2 cellular contexts compared by ENCODE assay signal in the genomic region with DNA sequence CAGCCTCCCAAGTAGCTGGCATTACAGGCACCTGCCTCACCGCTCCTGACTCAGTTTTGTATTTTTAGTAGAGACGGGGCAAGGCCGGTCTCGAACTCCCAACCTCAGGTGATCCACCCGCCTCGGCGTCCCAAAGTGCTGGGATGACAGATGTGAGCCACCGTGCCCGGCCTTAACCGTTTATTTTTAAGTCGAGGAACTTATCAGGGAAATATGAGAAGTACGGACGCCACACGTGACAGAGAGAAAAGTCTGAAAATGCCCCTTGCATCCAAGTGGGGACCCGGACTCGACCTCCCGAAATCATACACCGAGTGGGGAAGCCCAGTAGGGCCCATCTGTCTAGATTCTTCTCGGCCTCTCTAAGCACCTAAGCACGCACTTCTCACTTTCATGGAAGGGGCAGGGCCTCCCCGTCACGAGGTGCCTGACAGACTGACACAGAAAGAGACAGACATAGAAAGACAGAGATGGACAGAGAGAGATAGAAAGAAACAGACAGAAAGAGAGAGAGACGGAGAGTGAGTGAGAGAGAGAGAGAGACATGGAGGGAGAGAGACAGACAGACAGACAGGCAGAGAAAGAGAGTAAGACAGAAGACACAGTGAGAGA.
TF ChIP-seq lines count a peak whose summit lies in the region.

No MANE protein-coding gene starts in this region.

TF ChIP-seq in HEK293, 187 proteins besides CTCF, POLR2A, EP300 and RAD21 (continued from another document):
- no peak for TF ChIP-seq ZNF664 (tag by site-specific recombination; IDR thresholded peaks at IDR 0.05)
- TF ChIP-seq, protein P1, sequence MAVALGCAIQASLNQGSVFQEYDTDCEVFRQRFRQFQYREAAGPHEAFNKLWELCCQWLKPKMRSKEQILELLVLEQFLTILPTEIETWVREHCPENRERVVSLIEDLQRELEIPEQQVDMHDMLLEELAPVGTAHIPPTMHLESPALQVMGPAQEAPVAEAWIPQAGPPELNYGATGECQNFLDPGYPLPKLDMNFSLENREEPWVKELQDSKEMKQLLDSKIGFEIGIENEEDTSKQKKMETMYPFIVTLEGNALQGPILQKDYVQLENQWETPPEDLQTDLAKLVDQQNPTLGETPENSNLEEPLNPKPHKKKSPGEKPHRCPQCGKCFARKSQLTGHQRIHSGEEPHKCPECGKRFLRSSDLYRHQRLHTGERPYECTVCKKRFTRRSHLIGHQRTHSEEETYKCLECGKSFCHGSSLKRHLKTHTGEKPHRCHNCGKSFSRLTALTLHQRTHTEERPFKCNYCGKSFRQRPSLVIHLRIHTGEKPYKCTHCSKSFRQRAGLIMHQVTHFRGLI (tag by site-specific recombination; IDR thresholded peaks at IDR 0.05) = no peak

TF ChIP-seq in SK-N-SH treated with all-trans-retinoic acid at 6 μM for 48 hours, 23 proteins besides CTCF, POLR2A, EP300 and RAD21 (continued from another document):
- TF ChIP-seq, protein P2, sequence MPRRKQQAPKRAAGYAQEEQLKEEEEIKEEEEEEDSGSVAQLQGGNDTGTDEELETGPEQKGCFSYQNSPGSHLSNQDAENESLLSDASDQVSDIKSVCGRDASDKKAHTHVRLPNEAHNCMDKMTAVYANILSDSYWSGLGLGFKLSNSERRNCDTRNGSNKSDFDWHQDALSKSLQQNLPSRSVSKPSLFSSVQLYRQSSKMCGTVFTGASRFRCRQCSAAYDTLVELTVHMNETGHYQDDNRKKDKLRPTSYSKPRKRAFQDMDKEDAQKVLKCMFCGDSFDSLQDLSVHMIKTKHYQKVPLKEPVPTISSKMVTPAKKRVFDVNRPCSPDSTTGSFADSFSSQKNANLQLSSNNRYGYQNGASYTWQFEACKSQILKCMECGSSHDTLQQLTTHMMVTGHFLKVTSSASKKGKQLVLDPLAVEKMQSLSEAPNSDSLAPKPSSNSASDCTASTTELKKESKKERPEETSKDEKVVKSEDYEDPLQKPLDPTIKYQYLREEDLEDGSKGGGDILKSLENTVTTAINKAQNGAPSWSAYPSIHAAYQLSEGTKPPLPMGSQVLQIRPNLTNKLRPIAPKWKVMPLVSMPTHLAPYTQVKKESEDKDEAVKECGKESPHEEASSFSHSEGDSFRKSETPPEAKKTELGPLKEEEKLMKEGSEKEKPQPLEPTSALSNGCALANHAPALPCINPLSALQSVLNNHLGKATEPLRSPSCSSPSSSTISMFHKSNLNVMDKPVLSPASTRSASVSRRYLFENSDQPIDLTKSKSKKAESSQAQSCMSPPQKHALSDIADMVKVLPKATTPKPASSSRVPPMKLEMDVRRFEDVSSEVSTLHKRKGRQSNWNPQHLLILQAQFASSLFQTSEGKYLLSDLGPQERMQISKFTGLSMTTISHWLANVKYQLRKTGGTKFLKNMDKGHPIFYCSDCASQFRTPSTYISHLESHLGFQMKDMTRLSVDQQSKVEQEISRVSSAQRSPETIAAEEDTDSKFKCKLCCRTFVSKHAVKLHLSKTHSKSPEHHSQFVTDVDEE (CRISPR knock-in tag; IDR thresholded peaks at IDR 0.05) = no peak
- TF ChIP-seq, protein P3, sequence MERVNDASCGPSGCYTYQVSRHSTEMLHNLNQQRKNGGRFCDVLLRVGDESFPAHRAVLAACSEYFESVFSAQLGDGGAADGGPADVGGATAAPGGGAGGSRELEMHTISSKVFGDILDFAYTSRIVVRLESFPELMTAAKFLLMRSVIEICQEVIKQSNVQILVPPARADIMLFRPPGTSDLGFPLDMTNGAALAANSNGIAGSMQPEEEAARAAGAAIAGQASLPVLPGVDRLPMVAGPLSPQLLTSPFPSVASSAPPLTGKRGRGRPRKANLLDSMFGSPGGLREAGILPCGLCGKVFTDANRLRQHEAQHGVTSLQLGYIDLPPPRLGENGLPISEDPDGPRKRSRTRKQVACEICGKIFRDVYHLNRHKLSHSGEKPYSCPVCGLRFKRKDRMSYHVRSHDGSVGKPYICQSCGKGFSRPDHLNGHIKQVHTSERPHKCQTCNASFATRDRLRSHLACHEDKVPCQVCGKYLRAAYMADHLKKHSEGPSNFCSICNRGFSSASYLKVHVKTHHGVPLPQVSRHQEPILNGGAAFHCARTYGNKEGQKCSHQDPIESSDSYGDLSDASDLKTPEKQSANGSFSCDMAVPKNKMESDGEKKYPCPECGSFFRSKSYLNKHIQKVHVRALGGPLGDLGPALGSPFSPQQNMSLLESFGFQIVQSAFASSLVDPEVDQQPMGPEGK (CRISPR knock-in tag; IDR thresholded peaks at IDR 0.05; ENCODE audit: borderline replicate concordance) = no peak
- no peak for TF ChIP-seq ZNF565 (CRISPR knock-in tag; conservative IDR thresholded peaks at IDR 0.05; ENCODE audit: low read depth)
- TF ChIP-seq CSDC2 (CRISPR knock-in tag; IDR thresholded peaks at IDR 0.05) = no peak
- TF ChIP-seq GLIS3 (CRISPR knock-in tag; IDR thresholded peaks at IDR 0.05) = no peak
- TF ChIP-seq ZFP3 (CRISPR knock-in tag; IDR thresholded peaks at IDR 0.05) = no peak
- no peak for TF ChIP-seq BACH2 (CRISPR knock-in tag; IDR thresholded peaks at IDR 0.05; ENCODE audit: borderline replicate concordance)
- TF ChIP-seq ISL1 (CRISPR knock-in tag; IDR thresholded peaks at IDR 0.05) = no peak
- no peak for TF ChIP-seq TOX (CRISPR knock-in tag; IDR thresholded peaks at IDR 0.05; ENCODE audit: borderline replicate concordance)
- no peak for TF ChIP-seq ARNTL (CRISPR knock-in tag; IDR thresholded peaks at IDR 0.05; ENCODE audit: borderline replicate concordance, low read depth)
- TF ChIP-seq PPARA (CRISPR knock-in tag; IDR thresholded peaks at IDR 0.05; ENCODE audit: borderline replicate concordance) = no peak
- TF ChIP-seq TCF4 (CRISPR knock-in tag; IDR thresholded peaks at IDR 0.05; ENCODE audit: borderline replicate concordance) = no peak
- no peak for TF ChIP-seq RARB (CRISPR knock-in tag; IDR thresholded peaks at IDR 0.05)
